10 cellular contexts compared by ENCODE assay signal in genomic region chr9:123399803-123400378, GRCh38. TPM values are rescaled to one million over a fixed set of nuclear protein-coding genes. Genes with fewer than 3 reads are reported as not detected.
A peak's percentile ranks its signal among the peaks of the same experiment; 100 is the strongest.
DNase-seq lines count a peak whose midpoint lies in the region; ATAC-seq, FAIRE-seq and TF ChIP-seq lines count a peak whose summit lies in the region.
"Had no signal": no experiment of that assay in that cellular context is flagged by ENCODE, and none has a peak within 500 bp of the region (broad histone marks: within the 10 kb centered on the region; RNA-seq: fewer than 3 reads in every experiment).

No MANE protein-coding gene starts in this region.

- H3K27me3 ChIP-seq in HL-60 (ENCODE audit: insufficient read depth, poor library complexity, severe bottlenecking), result no peaks in the 10 kb centered on the region
- no peaks in the 10 kb centered on the region for H3K27me3 ChIP-seq in GM12878 (replicated peaks in 1 of 2; ENCODE audit: control insufficient read depth in 2 of 2, insufficient read depth in 2 of 2, low read length in 1 of 2)
- no peaks in the 10 kb centered on the region for H3K27me3 ChIP-seq in osteoblast (ENCODE audit: insufficient read depth, low read length)

- peaks cover 2% of the 10 kb centered on the region; the same call in 1 of the 2 replicates for H4K20me1 ChIP-seq in GM12878 (ENCODE audit: control insufficient read depth, insufficient read depth)
- no peaks in the 10 kb centered on the region for H4K20me1 ChIP-seq in osteoblast (ENCODE audit: insufficient read depth, low read length)

- H3K4me1 ChIP-seq in GM12878 (ENCODE audit: control insufficient read depth, insufficient read depth, low read length) (no peaks in the 10 kb centered on the region), osteoblast (ENCODE audit: insufficient read depth, low read length) (no peaks in the 10 kb centered on the region)

- H3K9ac ChIP-seq in GM12878 (ENCODE audit: control insufficient read depth, insufficient read depth, low read length), result no peak overlapping the region

- TF ChIP-seq EP300 in GM12878 (IDR thresholded peaks at IDR 0.05; ENCODE audit: borderline replicate concordance in 1 of 2, control insufficient read depth in 1 of 2, low read depth in 2 of 2, low read length in 2 of 2), result no peak

- POLR2A ChIA-PET in GM12878 (lab: Charles Lee), result no interaction called here

- RAD21 ChIA-PET in GM12878 (lab: Charles Lee; ENCODE audit: unreplicated experiment), result no interaction called here

- H3K79me2 ChIP-seq in GM12878 (ENCODE audit: control insufficient read depth, insufficient read depth, low read length) (no peaks in the 10 kb centered on the region), osteoblast (ENCODE audit: insufficient read depth, low read length) (no peaks in the 10 kb centered on the region)

- H3K4me2 ChIP-seq in GM12878 (ENCODE audit: control insufficient read depth, insufficient read depth) (no peak overlapping the region), osteoblast (ENCODE audit: insufficient read depth, low read length) (no peak overlapping the region)

- in situ Hi-C loops in GM12878 (cut with MboI), result no loop called here

- intact Hi-C loops in GM12878 (cut with micrococcal nuclease; ENCODE audit: unreplicated experiment), result loop anchor here (10.0 kb wide), 1 partner anchor 565 kb away; no protein-coding TSS in a partner anchor

- FAIRE-seq in GM12878 (lab: Jason Lieb, UNC), result no peak

- H3K27ac ChIP-seq in HL-60 (replicated peaks), result no peak overlapping the region
- no peak overlapping the region for H3K27ac ChIP-seq in GM12878 (ENCODE audit: control insufficient read depth, insufficient read depth)
- H3K27ac ChIP-seq in osteoblast (ENCODE audit: low read depth, low read length), result no peak overlapping the region

- peaks cover 0 to 6% of the 10 kb centered on the region in 2 experiments; a peak in 2 of 4 replicates for H3K36me3 ChIP-seq in GM12878 (ENCODE audit: control insufficient read depth in 2 of 2, insufficient read depth in 2 of 2, low read length in 1 of 2)
- no peaks in the 10 kb centered on the region for H3K36me3 ChIP-seq in osteoblast (ENCODE audit: insufficient read depth, low read length)

- no peak for TF ChIP-seq RAD21 in GM12878 (IDR thresholded peaks at IDR 0.05; ENCODE audit: insufficient read depth, low read depth, low read length)

- SMC1A ChIA-PET in GM12878 (lab: Charles Lee; ENCODE audit: uncharacterized antibody, unreplicated experiment), result interaction anchor here (0.6 to 1.4 kb wide), 3 partner anchors 40 to 641 kb away, joined by 3 read pairs; no protein-coding TSS in a partner anchor

- ATAC-seq in GM12878, result peak; percentile 62

- no peak for TF ChIP-seq POLR2A in GM12878 (IDR thresholded peaks at IDR 0.05; ENCODE audit: low read depth, low read length)

- CTCF ChIA-PET in GM12878 (lab: Yijun Ruan, JAX), result interaction anchor here (0.6 to 1.8 kb wide), 5 partner anchors 27 to 1119 kb away, joined by 3 to 4 read pairs (median 3); no protein-coding TSS in a partner anchor

- H3K9me3 ChIP-seq in GM12878 (replicated peaks; ENCODE audit: control insufficient read depth, insufficient read depth, low read length), result no peaks in the 10 kb centered on the region
- H3K9me3 ChIP-seq in osteoblast (ENCODE audit: low read depth, low read length), result no peaks in the 10 kb centered on the region

- DNase-seq in NCI-H82 (lab: John Stamatoyannopoulos, UW), result peak; percentile 59
- no peak for DNase-seq in NCI-H82 treated with DMSO at 0.1 percent for 48 hours (lab: John Stamatoyannopoulos, UW; ENCODE audit: unreplicated experiment)
- DNase-seq in HL-60 (ENCODE audit: low read depth in 1 of 2, low spot score in 1 of 2), result peak in 1 of 2 experiments; percentile 15
- no peak for DNase-seq in GM12878 (ENCODE audit: low read depth, low spot score)
- peak; percentile 91 for DNase-seq in osteoblast (ENCODE audit: insufficient read length, low spot score, missing footprints)
- no peak for DNase-seq in NCI-H345 (lab: John Stamatoyannopoulos, UW)
- no peak for DNase-seq in NCI-H2171 treated with DMSO at 0.1 percent for 48 hours (lab: John Stamatoyannopoulos, UW)
- no peak for DNase-seq in DMS153 treated with DMSO at 0.1 percent for 48 hours (lab: John Stamatoyannopoulos, UW; ENCODE audit: unreplicated experiment)
- DNase-seq: CD4-positive, CD25-positive, alpha-beta regulatory T cell; SHP77 treated with DMSO at 0.1 percent for 48 hours had no signal

- TF ChIP-seq CTCF in HL-60 (IDR thresholded peaks at IDR 0.05; ENCODE audit: insufficient read depth, low read length), result peak; percentile 33
- TF ChIP-seq CTCF in GM12878 (IDR thresholded peaks at IDR 0.05 in 2 of 3, conservative IDR thresholded peaks at IDR 0.05 in 1 of 3; ENCODE audit: control insufficient read depth in 2 of 3, extremely low read depth in 1 of 3, insufficient read depth in 1 of 3, low read depth in 3 of 3, low read length in 3 of 3), result peak; percentile 29 to 49 (median 45); a peak in 5 of 6 replicates
- peak; percentile 56 for TF ChIP-seq CTCF in osteoblast (IDR thresholded peaks at IDR 0.05; ENCODE audit: extremely low read depth, low read depth, low read length)

- H2AFZ ChIP-seq in GM12878 (ENCODE audit: control insufficient read depth, low read depth, low read length) (no peak overlapping the region), osteoblast (ENCODE audit: low read length) (no peak overlapping the region)

- no peak overlapping the region for H3K4me3 ChIP-seq in HL-60 (replicated peaks; ENCODE audit: insufficient read depth, low read length)
- H3K4me3 ChIP-seq in GM12878, result no peak overlapping the region
- H3K4me3 ChIP-seq in osteoblast (ENCODE audit: insufficient read depth, low read length), result no peak overlapping the region

- no TSS peak for BruUV-seq in GM12878 (replicated peaks; lab: Mats Ljungman, UMichigan)

- 81% methylated on average over 11 of the region's 11 CpGs for WGBS in GM12878 (ENCODE audit: insufficient coverage, insufficient replicate concordance, low lambda C conversion rate, missing lambda C conversion rate)

TF ChIP-seq in GM12878, 131 proteins besides CTCF, POLR2A, EP300 and RAD21 (continues in another document):
- TF ChIP-seq, protein P1, sequence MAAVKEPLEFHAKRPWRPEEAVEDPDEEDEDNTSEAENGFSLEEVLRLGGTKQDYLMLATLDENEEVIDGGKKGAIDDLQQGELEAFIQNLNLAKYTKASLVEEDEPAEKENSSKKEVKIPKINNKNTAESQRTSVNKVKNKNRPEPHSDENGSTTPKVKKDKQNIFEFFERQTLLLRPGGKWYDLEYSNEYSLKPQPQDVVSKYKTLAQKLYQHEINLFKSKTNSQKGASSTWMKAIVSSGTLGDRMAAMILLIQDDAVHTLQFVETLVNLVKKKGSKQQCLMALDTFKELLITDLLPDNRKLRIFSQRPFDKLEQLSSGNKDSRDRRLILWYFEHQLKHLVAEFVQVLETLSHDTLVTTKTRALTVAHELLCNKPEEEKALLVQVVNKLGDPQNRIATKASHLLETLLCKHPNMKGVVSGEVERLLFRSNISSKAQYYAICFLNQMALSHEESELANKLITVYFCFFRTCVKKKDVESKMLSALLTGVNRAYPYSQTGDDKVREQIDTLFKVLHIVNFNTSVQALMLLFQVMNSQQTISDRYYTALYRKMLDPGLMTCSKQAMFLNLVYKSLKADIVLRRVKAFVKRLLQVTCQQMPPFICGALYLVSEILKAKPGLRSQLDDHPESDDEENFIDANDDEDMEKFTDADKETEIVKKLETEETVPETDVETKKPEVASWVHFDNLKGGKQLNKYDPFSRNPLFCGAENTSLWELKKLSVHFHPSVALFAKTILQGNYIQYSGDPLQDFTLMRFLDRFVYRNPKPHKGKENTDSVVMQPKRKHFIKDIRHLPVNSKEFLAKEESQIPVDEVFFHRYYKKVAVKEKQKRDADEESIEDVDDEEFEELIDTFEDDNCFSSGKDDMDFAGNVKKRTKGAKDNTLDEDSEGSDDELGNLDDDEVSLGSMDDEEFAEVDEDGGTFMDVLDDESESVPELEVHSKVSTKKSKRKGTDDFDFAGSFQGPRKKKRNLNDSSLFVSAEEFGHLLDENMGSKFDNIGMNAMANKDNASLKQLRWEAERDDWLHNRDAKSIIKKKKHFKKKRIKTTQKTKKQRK (IDR thresholded peaks at IDR 0.05; ENCODE audit: low read depth, low read length), result no peak
- no peak for TF ChIP-seq MTA2 (IDR thresholded peaks at IDR 0.05; ENCODE audit: low read depth)
- no peak for TF ChIP-seq RELA (IDR thresholded peaks at IDR 0.05; ENCODE audit: borderline replicate concordance, partially characterized antibody)
- no peak for TF ChIP-seq POLR2AphosphoS5 (IDR thresholded peaks at IDR 0.05; ENCODE audit: low read length)
- TF ChIP-seq NFYA (IDR thresholded peaks at IDR 0.05; ENCODE audit: borderline replicate concordance, low read depth, low read length), result no peak
- no peak for TF ChIP-seq SMAD5 (IDR thresholded peaks at IDR 0.05; ENCODE audit: low read depth)
- no peak for TF ChIP-seq LARP7 (IDR thresholded peaks at IDR 0.05)
- TF ChIP-seq ZNF622 (IDR thresholded peaks at IDR 0.05), result no peak
- no peak for TF ChIP-seq TCF7 (IDR thresholded peaks at IDR 0.05; ENCODE audit: borderline replicate concordance)

RNA-seq across cellular contexts. Expression of gene CRB2, which starts 43.9 kb away (rescaled TPM):
- 0.51 and 1.2 TPM in 2 replicates for total RNA-seq in GM12878 (2013; cell fraction: nucleolus; rRNA removed)
- total RNA-seq in GM12878 (2014; rRNA removed) (0.23 and 0.33 TPM in 2 replicates), GM12878 (2014; rRNA removed; fragmentation: Illumina TruSeq; extraction: Trizol) (0.27 and 0.28 TPM in 2 replicates), GM12878 (2021) (0.69 and 0.80 TPM in 2 replicates), osteoblast (not detected in 2 replicates)
- polyA plus RNA-seq in GM12878 (2011; ENCODE audit: low read depth), result 0.16 TPM
- polyA plus RNA-seq in GM12878 (2011; rRNA removed) (0.01 TPM in 2 replicates), GM12878 (2014; fragmentation: Illumina TruSeq; extraction: Trizol) (0.08 and 0.10 TPM in 2 replicates), GM12878 (2014; fragmentation: Nextera tagmentation; extraction: Ambion mirVana) (not detected), GM12878 (2014; rRNA removed) (0.38 and 0.47 TPM in 2 replicates), GM12878 (2016; fragmentation: Nextera tagmentation; extraction: Ambion mirVana) (under 1 TPM in 1 of 2 experiments, not detected in 1; 0.15 TPM)
- polyA plus RNA-seq in GM12878 (2011; cell fraction: cytosol; rRNA removed), result 0.04 and 0.08 TPM in 2 replicates
- 0.25 and 0.26 TPM in 2 replicates for polyA plus RNA-seq in GM12878 (2011; cell fraction: nucleus; rRNA removed)
- polyA plus RNA-seq in GM12878 (2012), result 0.48 and 0.51 TPM in 2 replicates
- polyA minus RNA-seq in GM12878 (2011; rRNA and poly(A)+ RNA removed), result 0.07 and 0.10 TPM in 2 replicates
- not detected in 2 replicates for polyA minus RNA-seq in GM12878 (2011; cell fraction: cytosol; rRNA and poly(A)+ RNA removed)
- 0.10 and 0.12 TPM in 2 replicates for polyA minus RNA-seq in GM12878 (2011; cell fraction: nucleus; rRNA and poly(A)+ RNA removed)
- total RNA-seq: CD4-positive, CD25-positive, alpha-beta regulatory T cell had no signal

Comparison
In these comparisons a context has a peak if more than half of its experiments do, and no peak if none do; other contexts are left out.
1. DNase-seq: peak in NCI-H82 (single experiment) and osteoblast (single experiment); none in NCI-H82 treated with DMSO at 0.1 percent for 48 hours (single experiment), GM12878 (single experiment), NCI-H345 (single experiment), NCI-H2171 treated with DMSO at 0.1 percent for 48 hours (single experiment) and DMS153 treated with DMSO at 0.1 percent for 48 hours (single experiment).
2. Peak in every context shown above with its lines, with median percentiles within 50 percentile points of each other: CTCF ChIP-seq.